Comparison of ENCODE assay signal across 8 cellular contexts in the genomic region with DNA sequence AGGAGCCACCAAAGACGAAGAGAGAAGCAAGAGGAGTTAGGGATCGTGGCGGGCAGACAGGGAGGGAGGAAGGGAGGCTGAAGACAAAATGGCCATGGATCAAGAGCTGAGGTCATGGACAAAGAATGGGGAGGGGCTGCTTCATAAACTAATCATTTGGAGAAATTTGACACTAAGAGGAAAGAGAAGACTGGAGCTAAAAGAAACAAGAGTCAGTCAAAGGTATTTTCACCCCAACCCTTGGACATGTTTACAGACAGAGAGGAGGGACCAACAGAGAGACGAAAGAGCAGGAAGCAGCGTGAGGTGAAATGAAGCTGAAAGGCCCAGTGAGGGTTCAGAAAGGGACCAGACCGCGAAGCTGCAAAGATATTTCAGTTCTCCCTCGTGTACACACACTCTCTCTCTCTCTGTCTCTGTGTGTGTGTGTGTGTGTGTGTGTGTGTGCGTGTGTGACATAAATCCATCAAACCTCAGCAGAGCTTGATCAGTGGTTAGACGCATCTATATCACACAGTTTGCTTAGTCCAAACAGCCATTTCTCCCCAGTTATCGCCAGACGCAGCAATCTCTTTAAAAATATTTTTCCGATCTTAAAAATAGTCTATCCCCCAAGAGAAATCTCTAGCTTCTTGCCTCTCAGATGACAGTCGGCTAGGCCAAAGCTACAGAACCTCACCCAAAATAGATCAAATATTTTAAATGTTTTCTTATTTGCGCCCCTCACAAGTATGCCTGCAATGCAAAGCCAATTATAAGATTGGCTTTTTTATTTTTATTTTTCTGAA. TPM values are rescaled to one million over a fixed set of nuclear protein-coding genes. Genes with fewer than 3 reads are reported as not detected.
A peak's percentile ranks its signal among the peaks of the same experiment; 100 is the strongest.
DNase-seq lines count a peak whose midpoint lies in the region; ATAC-seq, FAIRE-seq and TF ChIP-seq lines count a peak whose summit lies in the region.

No MANE protein-coding gene starts in this region.

- H3K9me3 ChIP-seq in K562 (replicated peaks; ENCODE audit: control insufficient read depth, insufficient read depth, low read depth, low read length): no peaks in the 10 kb centered on the region
- no peaks in the 10 kb centered on the region for H3K9me3 ChIP-seq in testis

- H3K27me3 ChIP-seq in K562 (ENCODE audit: control insufficient read depth in 2 of 2, insufficient read depth in 2 of 2, low read length in 2 of 2) (peaks cover 0 to 24% of the 10 kb centered on the region in 2 experiments), testis (no peaks in the 10 kb centered on the region)

- no peaks in the 10 kb centered on the region for H3K79me2 ChIP-seq in K562 (ENCODE audit: control insufficient read depth, insufficient read depth, low read length)

- H3K9me1 ChIP-seq in K562 (ENCODE audit: control insufficient read depth, insufficient read depth, low read length): no peaks in the 10 kb centered on the region

- TF ChIP-seq POLR2A in K562 (conservative IDR thresholded peaks at IDR 0.05) (no peak), testis (IDR thresholded peaks at IDR 0.05) (no peak)

- H3K4me1 ChIP-seq in K562 (replicated peaks in 1 of 2; ENCODE audit: control insufficient read depth in 2 of 2, insufficient read depth in 2 of 2, low read length in 2 of 2): no peaks in the 10 kb centered on the region
- H3K4me1 ChIP-seq in testis: no peaks in the 10 kb centered on the region

- TF ChIP-seq EP300 in K562 (IDR thresholded peaks at IDR 0.05; ENCODE audit: low read length): no peak

- TF ChIP-seq RAD21 in K562 (CRISPR knock-in tag; conservative IDR thresholded peaks at IDR 0.05 in 1 of 2, IDR thresholded peaks at IDR 0.05 in 1 of 2): no peak

- POLR2A ChIA-PET in K562 (lab: Yijun Ruan, JAX): interaction anchor here (1.0 to 1.8 kb wide), 6 partner anchors 8 to 131 kb away, joined by 3 to 5 read pairs (median 4); no protein-coding TSS in a partner anchor

- H3K4me2 ChIP-seq in K562 (ENCODE audit: insufficient read depth, low read length): no peak overlapping the region; the same call in 1 of the 2 replicates

- H3K4me3 ChIP-seq in K562: no peak overlapping the region
- H3K4me3 ChIP-seq in testis: no peak overlapping the region

- no peak for FAIRE-seq in K562 (lab: Jason Lieb, UNC)

- peak overlapping the region; percentile 22 for H2AFZ ChIP-seq in K562 (ENCODE audit: low read depth, low read length)

- no peak for TF ChIP-seq CTCF in K562 (IDR thresholded peaks at IDR 0.05 in 2 of 3, conservative IDR thresholded peaks at IDR 0.05 in 1 of 3; ENCODE audit: insufficient read depth in 2 of 3, low read depth in 1 of 3, low read length in 3 of 3)
- no peak for TF ChIP-seq CTCF in testis (IDR thresholded peaks at IDR 0.05)

- no TSS peak for BruUV-seq in K562 (replicated peaks; lab: Mats Ljungman, UMichigan)

- H3K36me3 ChIP-seq in K562 (ENCODE audit: control insufficient read depth, insufficient read depth, low read length) (no peaks in the 10 kb centered on the region), testis (ENCODE audit: low read depth, missing control alignments) (no peaks in the 10 kb centered on the region)

- no peaks in the 10 kb centered on the region for H4K20me1 ChIP-seq in K562 (replicated peaks; ENCODE audit: control insufficient read depth, insufficient read depth, low read length)

- no peak overlapping the region for H3K27ac ChIP-seq in K562 (ENCODE audit: extremely low read depth, low read depth, low read length)
- peak overlapping the region in 1 of 2 donors; percentile 32 for H3K27ac ChIP-seq in testis

- intact Hi-C loops in K562 (cut with micrococcal nuclease): no loop called here
- intact Hi-C loops in testis (cut with DNase I; ENCODE audit: low total_unique reads): no loop called here

- peak; percentile 76 for ATAC-seq in GM18858 (IDR thresholded peaks at IDR 0.05; ENCODE audit: unreplicated experiment)
- ATAC-seq in HG02870 (IDR thresholded peaks at IDR 0.05; ENCODE audit: unreplicated experiment): peak; percentile 97
- ATAC-seq in K562: peak; percentile 28; the same call in 2 of the 3 replicates
- no peak for ATAC-seq in HG03469 (IDR thresholded peaks at IDR 0.05; ENCODE audit: unreplicated experiment)

- DNase-seq in K562 (ENCODE audit: extremely low read depth in 1 of 4, low spot score in 3 of 4) (no peak), retina (peak; percentile 22), medulla oblongata (ENCODE audit: extremely low spot score) (no peak), testis (no peak), putamen (ENCODE audit: low spot score) (no peak)

- no peak overlapping the region for H3K9ac ChIP-seq in K562 (ENCODE audit: insufficient read depth in 1 of 2, low read depth in 2 of 2, low read length in 2 of 2)

- CTCF ChIA-PET in K562 (lab: Yijun Ruan, JAX; ENCODE audit: low intra/inter-chr PET ratio): no interaction called here

- in situ Hi-C loops in K562 (cut with MboI): no loop called here

- WGBS in K562 (ENCODE audit: insufficient coverage, low coverage, missing lambda C conversion rate): under 1% methylated on average over 15 of the region's 15 CpGs
- WGBS in testis, 2 donors: 69 to 78% methylated on average over 15 of the region's 15 CpGs

TF ChIP-seq in K562, 482 proteins besides CTCF, POLR2A, EP300 and RAD21:
- TF ChIP-seq NCOA2 (IDR thresholded peaks at IDR 0.05; ENCODE audit: partially characterized antibody in 2 of 2) (peak in 1 of 2 experiments; percentile 63), MEIS2 (IDR thresholded peaks at IDR 0.05; ENCODE audit: partially characterized antibody) (peak; percentile 35)
- TF ChIP-seq, protein P1, sequence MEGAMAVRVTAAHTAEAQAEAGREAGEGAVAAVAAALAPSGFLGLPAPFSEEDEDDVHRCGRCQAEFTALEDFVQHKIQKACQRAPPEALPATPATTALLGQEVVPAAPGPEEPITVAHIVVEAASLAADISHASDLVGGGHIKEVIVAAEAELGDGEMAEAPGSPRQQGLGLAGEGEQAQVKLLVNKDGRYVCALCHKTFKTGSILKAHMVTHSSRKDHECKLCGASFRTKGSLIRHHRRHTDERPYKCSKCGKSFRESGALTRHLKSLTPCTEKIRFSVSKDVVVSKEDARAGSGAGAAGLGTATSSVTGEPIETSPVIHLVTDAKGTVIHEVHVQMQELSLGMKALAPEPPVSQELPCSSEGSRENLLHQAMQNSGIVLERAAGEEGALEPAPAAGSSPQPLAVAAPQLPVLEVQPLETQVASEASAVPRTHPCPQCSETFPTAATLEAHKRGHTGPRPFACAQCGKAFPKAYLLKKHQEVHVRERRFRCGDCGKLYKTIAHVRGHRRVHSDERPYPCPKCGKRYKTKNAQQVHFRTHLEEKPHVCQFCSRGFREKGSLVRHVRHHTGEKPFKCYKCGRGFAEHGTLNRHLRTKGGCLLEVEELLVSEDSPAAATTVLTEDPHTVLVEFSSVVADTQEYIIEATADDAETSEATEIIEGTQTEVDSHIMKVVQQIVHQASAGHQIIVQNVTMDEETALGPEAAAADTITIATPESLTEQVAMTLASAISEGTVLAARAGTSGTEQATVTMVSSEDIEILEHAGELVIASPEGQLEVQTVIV (CRISPR knock-in tag; IDR thresholded peaks at IDR 0.05; ENCODE audit: borderline replicate concordance): no peak
- TF ChIP-seq, protein P2, sequence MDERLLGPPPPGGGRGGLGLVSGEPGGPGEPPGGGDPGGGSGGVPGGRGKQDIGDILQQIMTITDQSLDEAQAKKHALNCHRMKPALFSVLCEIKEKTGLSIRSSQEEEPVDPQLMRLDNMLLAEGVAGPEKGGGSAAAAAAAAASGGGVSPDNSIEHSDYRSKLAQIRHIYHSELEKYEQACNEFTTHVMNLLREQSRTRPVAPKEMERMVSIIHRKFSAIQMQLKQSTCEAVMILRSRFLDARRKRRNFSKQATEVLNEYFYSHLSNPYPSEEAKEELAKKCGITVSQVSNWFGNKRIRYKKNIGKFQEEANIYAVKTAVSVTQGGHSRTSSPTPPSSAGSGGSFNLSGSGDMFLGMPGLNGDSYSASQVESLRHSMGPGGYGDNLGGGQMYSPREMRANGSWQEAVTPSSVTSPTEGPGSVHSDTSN (CRISPR knock-in tag; IDR thresholded peaks at IDR 0.05; ENCODE audit: low read depth): no peak
- TF ChIP-seq, protein P2 (tag; conservative IDR thresholded peaks at IDR 0.05; ENCODE audit: low read depth): 0 out of 2 replicates have a peak, but pooled peaks have one; percentile 39

RNA-seq across cellular contexts. Expression of a gene that starts 12.5 kb away (rescaled TPM):
- 0.65 TPM in 1 of 2 replicates, not detected in the other for total RNA-seq in K562 (2011; cell fraction: chromatin; rRNA removed; ENCODE audit: low replicate concordance)
- not detected in 2 replicates for total RNA-seq in K562 (2011; cell fraction: nucleolus; rRNA removed)
- not detected in 2 replicates for total RNA-seq in K562 (2011; cell fraction: nucleoplasm; rRNA removed)
- not detected in 2 replicates for total RNA-seq in K562 (2014; rRNA removed)
- not detected in 2 replicates for total RNA-seq in K562 (2014; rRNA removed; fragmentation: Illumina TruSeq; extraction: Trizol)
- not detected in 2 replicates for total RNA-seq in K562 (2015; rRNA removed; fragmentation: Illumina TruSeq; extraction: Trizol)
- 0.40 and 0.89 TPM in 2 replicates for total RNA-seq in K562 (2021)
- polyA plus RNA-seq in K562 (2011; rRNA removed): not detected in 2 replicates
- 0.06 and 0.18 TPM in 2 replicates for polyA plus RNA-seq in K562 (2011; cell fraction: cytosol; rRNA removed)
- polyA plus RNA-seq in K562 (2011; cell fraction: nucleus; rRNA removed): not detected in 2 replicates
- 0.07 TPM in 1 of 2 replicates, not detected in the other for polyA plus RNA-seq in K562 (2012)
- polyA plus RNA-seq in K562 (2014; fragmentation: Illumina TruSeq; extraction: Trizol): not detected in 2 replicates
- polyA plus RNA-seq in K562 (2014; fragmentation: Nextera tagmentation; extraction: Ambion mirVana): not detected
- polyA plus RNA-seq in K562 (2014; rRNA removed): not detected in 2 replicates
- polyA minus RNA-seq in K562 (2011; rRNA and poly(A)+ RNA removed): 0.04 TPM in 1 of 2 replicates, not detected in the other
- polyA minus RNA-seq in K562 (2011; cell fraction: cytosol; rRNA and poly(A)+ RNA removed): 4.7 TPM in 1 of 2 replicates, not detected in the other
- polyA minus RNA-seq in K562 (2011; cell fraction: nucleus; rRNA and poly(A)+ RNA removed): 0.40 TPM in 1 of 2 replicates, not detected in the other
- total RNA-seq in testis: 100 to 1,000 TPM; 135 to 153 TPM
- polyA plus RNA-seq in testis (ENCODE audit: insufficient read depth, low read depth, low replicate concordance): 103 TPM

Comparison
In these comparisons a context has a peak if more than half of its experiments do, and no peak if none do; other contexts are left out.
1. RNA of a gene that starts 12.5 kb away (total RNA-seq): 135 to 153 TPM in testis; 0.40 to 0.89 TPM in K562; every median in the first group is over 10 times any median in the second.